Comparison of ENCODE assay signal across 1 cellular context in the genomic region with DNA sequence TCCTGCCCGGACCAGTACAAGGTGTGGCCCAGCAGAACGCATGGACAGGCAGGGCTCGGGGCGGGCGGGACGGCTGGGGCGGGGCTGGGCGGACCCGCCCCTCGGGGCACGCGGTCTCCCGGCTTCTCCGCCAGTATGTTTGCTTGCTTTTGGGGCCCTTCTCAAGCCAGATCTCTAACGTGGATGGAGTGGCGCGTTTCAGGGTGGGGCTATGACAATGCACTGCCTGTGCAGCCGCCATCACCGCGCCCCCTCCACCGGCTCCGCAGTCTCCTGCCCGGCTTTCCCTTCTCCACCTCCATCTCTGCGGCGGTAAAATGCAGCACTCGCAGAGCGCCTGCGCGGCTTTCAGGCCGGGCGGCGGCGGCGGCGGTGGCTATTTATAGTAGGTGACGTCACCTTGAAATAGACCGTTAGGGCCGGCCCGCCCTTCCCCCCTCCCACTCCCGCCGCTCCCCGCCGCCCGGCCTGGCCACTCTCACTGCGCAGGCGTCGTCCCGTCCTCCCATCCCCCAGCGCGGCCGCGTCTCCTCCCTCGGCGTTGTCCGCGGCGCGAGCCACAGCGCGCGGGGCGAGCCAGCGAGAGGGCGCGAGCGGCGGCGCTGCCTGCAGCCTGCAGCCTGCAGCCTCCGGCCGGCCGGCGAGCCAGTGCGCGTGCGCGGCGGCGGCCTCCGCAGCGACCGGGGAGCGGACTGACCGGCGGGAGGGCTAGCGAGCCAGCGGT.
TF ChIP-seq lines count a peak whose summit lies in the region.

A gene (plus strand): TSS at position 560 of the 724 bp plus-strand sequence. CDS start 199 bp downstream, outside the sequence.

TF ChIP-seq in HEK293, 187 proteins besides CTCF, POLR2A, EP300 and RAD21 (continued from another document and continues in another):
- TF ChIP-seq, protein P1, sequence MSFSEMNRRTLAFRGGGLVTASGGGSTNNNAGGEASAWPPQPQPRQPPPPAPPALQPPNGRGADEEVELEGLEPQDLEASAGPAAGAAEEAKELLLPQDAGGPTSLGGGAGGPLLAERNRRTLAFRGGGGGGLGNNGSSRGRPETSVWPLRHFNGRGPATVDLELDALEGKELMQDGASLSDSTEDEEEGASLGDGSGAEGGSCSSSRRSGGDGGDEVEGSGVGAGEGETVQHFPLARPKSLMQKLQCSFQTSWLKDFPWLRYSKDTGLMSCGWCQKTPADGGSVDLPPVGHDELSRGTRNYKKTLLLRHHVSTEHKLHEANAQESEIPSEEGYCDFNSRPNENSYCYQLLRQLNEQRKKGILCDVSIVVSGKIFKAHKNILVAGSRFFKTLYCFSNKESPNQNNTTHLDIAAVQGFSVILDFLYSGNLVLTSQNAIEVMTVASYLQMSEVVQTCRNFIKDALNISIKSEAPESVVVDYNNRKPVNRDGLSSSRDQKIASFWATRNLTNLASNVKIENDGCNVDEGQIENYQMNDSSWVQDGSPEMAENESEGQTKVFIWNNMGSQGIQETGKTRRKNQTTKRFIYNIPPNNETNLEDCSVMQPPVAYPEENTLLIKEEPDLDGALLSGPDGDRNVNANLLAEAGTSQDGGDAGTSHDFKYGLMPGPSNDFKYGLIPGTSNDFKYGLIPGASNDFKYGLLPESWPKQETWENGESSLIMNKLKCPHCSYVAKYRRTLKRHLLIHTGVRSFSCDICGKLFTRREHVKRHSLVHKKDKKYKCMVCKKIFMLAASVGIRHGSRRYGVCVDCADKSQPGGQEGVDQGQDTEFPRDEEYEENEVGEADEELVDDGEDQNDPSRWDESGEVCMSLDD (tag by site-specific recombination; IDR thresholded peaks at IDR 0.05) = no peak; the same call in 1 of the 2 replicates
- no peak for TF ChIP-seq ZNF175 (tag by site-specific recombination; IDR thresholded peaks at IDR 0.05)
- peak; percentile 96 for TF ChIP-seq KLF8 (tag by site-specific recombination; IDR thresholded peaks at IDR 0.05)
- TF ChIP-seq ZNF629 (tag by site-specific recombination; IDR thresholded peaks at IDR 0.05) = peak; percentile 74
- peak; percentile 46; the same call in 1 of the 2 replicates for TF ChIP-seq ZFP69B (tag by site-specific recombination; IDR thresholded peaks at IDR 0.05)
- TF ChIP-seq, protein P2, sequence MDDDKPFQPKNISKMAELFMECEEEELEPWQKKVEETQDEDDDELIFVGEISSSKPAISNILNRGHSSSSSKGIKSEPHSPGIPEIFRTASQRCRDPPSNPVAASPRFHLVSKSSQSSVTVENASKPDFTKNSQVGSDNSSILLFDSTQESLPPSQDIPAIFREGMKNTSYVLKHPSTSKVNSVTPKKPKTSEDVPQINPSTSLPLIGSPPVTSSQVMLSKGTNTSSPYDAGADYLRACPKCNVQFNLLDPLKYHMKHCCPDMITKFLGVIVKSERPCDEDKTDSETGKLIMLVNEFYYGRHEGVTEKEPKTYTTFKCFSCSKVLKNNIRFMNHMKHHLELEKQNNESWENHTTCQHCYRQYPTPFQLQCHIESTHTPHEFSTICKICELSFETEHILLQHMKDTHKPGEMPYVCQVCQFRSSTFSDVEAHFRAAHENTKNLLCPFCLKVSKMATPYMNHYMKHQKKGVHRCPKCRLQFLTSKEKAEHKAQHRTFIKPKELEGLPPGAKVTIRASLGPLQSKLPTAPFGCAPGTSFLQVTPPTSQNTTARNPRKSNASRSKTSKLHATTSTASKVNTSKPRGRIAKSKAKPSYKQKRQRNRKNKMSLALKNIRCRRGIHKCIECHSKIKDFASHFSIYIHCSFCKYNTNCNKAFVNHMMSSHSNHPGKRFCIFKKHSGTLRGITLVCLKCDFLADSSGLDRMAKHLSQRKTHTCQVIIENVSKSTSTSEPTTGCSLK (tag by site-specific recombination; IDR thresholded peaks at IDR 0.05) = no peak
- no peak for TF ChIP-seq ZNF521 (tag by site-specific recombination; IDR thresholded peaks at IDR 0.05)
- TF ChIP-seq YY2 (tag by site-specific recombination; IDR thresholded peaks at IDR 0.05) = peak; percentile 61; the same call in 1 of the 2 replicates
- TF ChIP-seq PRDM1 (tag by site-specific recombination; IDR thresholded peaks at IDR 0.05) = no peak
- peak; percentile 63; the same call in 1 of the 2 replicates for TF ChIP-seq ZEB2 (tag by site-specific recombination; IDR thresholded peaks at IDR 0.05)
- peak; percentile 25; the same call in 1 of the 2 replicates for TF ChIP-seq ZBTB21 (tag by site-specific recombination; IDR thresholded peaks at IDR 0.05)
- 0 out of 2 replicates have a peak, but pooled peaks have one; percentile 7 for TF ChIP-seq ZNF561 (tag by site-specific recombination; IDR thresholded peaks at IDR 0.05; ENCODE audit: borderline replicate concordance)
- TF ChIP-seq, protein P3, sequence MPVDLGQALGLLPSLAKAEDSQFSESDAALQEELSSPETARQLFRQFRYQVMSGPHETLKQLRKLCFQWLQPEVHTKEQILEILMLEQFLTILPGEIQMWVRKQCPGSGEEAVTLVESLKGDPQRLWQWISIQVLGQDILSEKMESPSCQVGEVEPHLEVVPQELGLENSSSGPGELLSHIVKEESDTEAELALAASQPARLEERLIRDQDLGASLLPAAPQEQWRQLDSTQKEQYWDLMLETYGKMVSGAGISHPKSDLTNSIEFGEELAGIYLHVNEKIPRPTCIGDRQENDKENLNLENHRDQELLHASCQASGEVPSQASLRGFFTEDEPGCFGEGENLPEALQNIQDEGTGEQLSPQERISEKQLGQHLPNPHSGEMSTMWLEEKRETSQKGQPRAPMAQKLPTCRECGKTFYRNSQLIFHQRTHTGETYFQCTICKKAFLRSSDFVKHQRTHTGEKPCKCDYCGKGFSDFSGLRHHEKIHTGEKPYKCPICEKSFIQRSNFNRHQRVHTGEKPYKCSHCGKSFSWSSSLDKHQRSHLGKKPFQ (tag by site-specific recombination; IDR thresholded peaks at IDR 0.05) = no peak
- TF ChIP-seq KLF16 (tag by site-specific recombination; IDR thresholded peaks at IDR 0.05) = peak; percentile 93
- no peak; the same call in 1 of the 2 replicates for TF ChIP-seq ZNF600 (tag by site-specific recombination; IDR thresholded peaks at IDR 0.05)
- TF ChIP-seq, protein P4, sequence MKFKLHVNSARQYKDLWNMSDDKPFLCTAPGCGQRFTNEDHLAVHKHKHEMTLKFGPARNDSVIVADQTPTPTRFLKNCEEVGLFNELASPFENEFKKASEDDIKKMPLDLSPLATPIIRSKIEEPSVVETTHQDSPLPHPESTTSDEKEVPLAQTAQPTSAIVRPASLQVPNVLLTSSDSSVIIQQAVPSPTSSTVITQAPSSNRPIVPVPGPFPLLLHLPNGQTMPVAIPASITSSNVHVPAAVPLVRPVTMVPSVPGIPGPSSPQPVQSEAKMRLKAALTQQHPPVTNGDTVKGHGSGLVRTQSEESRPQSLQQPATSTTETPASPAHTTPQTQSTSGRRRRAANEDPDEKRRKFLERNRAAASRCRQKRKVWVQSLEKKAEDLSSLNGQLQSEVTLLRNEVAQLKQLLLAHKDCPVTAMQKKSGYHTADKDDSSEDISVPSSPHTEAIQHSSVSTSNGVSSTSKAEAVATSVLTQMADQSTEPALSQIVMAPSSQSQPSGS (tag by site-specific recombination; IDR thresholded peaks at IDR 0.05; ENCODE audit: low read depth) = peak; percentile 98
- peak; percentile 75; the same call in 1 of the 2 replicates for TF ChIP-seq ZSCAN30 (tag by site-specific recombination; IDR thresholded peaks at IDR 0.05)
- TF ChIP-seq, protein P5, sequence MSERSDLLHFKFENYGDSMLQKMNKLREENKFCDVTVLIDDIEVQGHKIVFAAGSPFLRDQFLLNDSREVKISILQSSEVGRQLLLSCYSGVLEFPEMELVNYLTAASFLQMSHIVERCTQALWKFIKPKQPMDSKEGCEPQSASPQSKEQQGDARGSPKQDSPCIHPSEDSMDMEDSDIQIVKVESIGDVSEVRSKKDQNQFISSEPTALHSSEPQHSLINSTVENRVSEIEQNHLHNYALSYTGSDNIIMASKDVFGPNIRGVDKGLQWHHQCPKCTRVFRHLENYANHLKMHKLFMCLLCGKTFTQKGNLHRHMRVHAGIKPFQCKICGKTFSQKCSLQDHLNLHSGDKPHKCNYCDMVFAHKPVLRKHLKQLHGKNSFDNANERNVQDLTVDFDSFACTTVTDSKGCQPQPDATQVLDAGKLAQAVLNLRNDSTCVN (tag by site-specific recombination; optimal IDR thresholded peaks at IDR 0.05) = peak; percentile 57
- no peak for TF ChIP-seq GLIS2 (tag by site-specific recombination; IDR thresholded peaks at IDR 0.05)
- no peak for TF ChIP-seq ZFHX2 (tag by site-specific recombination; conservative IDR thresholded peaks at IDR 0.05)
- TF ChIP-seq KLF1 (tag by site-specific recombination; IDR thresholded peaks at IDR 0.05) = peak; percentile 97
- TF ChIP-seq ZNF311 (tag by site-specific recombination; IDR thresholded peaks at IDR 0.05; ENCODE audit: borderline replicate concordance) = no peak
- TF ChIP-seq, protein P6, sequence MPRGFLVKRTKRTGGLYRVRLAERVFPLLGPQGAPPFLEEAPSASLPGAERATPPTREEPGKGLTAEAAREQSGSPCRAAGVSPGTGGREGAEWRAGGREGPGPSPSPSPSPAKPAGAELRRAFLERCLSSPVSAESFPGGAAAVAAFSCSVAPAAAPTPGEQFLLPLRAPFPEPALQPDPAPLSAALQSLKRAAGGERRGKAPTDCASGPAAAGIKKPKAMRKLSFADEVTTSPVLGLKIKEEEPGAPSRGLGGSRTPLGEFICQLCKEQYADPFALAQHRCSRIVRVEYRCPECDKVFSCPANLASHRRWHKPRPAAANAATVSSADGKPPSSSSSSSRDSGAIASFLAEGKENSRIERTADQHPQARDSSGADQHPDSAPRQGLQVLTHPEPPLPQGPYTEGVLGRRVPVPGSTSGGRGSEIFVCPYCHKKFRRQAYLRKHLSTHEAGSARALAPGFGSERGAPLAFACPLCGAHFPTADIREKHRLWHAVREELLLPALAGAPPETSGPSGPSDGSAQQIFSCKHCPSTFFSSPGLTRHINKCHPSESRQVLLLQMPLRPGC (tag by site-specific recombination; IDR thresholded peaks at IDR 0.05) = 0 out of 2 replicates have a peak, but pooled peaks have one; percentile 43
- TF ChIP-seq ZNF341 (tag by site-specific recombination; IDR thresholded peaks at IDR 0.05; ENCODE audit: low read depth) = no peak
- TF ChIP-seq ZBTB20 (tag by site-specific recombination; IDR thresholded peaks at IDR 0.05) = 0 out of 2 replicates have a peak, but pooled peaks have one; percentile 15
- TF ChIP-seq, protein P7, sequence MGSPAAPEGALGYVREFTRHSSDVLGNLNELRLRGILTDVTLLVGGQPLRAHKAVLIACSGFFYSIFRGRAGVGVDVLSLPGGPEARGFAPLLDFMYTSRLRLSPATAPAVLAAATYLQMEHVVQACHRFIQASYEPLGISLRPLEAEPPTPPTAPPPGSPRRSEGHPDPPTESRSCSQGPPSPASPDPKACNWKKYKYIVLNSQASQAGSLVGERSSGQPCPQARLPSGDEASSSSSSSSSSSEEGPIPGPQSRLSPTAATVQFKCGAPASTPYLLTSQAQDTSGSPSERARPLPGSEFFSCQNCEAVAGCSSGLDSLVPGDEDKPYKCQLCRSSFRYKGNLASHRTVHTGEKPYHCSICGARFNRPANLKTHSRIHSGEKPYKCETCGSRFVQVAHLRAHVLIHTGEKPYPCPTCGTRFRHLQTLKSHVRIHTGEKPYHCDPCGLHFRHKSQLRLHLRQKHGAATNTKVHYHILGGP (tag by site-specific recombination; IDR thresholded peaks at IDR 0.05) = no peak
- 0 out of 2 replicates have a peak, but pooled peaks have one; percentile 53 for TF ChIP-seq OVOL3 (tag by site-specific recombination; IDR thresholded peaks at IDR 0.05)
- TF ChIP-seq, protein P8, sequence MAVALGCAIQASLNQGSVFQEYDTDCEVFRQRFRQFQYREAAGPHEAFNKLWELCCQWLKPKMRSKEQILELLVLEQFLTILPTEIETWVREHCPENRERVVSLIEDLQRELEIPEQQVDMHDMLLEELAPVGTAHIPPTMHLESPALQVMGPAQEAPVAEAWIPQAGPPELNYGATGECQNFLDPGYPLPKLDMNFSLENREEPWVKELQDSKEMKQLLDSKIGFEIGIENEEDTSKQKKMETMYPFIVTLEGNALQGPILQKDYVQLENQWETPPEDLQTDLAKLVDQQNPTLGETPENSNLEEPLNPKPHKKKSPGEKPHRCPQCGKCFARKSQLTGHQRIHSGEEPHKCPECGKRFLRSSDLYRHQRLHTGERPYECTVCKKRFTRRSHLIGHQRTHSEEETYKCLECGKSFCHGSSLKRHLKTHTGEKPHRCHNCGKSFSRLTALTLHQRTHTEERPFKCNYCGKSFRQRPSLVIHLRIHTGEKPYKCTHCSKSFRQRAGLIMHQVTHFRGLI (tag by site-specific recombination; IDR thresholded peaks at IDR 0.05) = peak; percentile 59; the same call in 1 of the 2 replicates
- no peak for TF ChIP-seq ZNF530 (tag by site-specific recombination; IDR thresholded peaks at IDR 0.05; ENCODE audit: low read depth)
- no peak for TF ChIP-seq ZNF214 (tag by site-specific recombination; IDR thresholded peaks at IDR 0.05; ENCODE audit: borderline replicate concordance)
- TF ChIP-seq SP7 (tag by site-specific recombination; IDR thresholded peaks at IDR 0.05) = peak; percentile 62
- TF ChIP-seq, protein P9, sequence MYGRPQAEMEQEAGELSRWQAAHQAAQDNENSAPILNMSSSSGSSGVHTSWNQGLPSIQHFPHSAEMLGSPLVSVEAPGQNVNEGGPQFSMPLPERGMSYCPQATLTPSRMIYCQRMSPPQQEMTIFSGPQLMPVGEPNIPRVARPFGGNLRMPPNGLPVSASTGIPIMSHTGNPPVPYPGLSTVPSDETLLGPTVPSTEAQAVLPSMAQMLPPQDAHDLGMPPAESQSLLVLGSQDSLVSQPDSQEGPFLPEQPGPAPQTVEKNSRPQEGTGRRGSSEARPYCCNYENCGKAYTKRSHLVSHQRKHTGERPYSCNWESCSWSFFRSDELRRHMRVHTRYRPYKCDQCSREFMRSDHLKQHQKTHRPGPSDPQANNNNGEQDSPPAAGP (tag by site-specific recombination; IDR thresholded peaks at IDR 0.05) = peak; percentile 54; the same call in 1 of the 2 replicates
- TF ChIP-seq, protein P10, sequence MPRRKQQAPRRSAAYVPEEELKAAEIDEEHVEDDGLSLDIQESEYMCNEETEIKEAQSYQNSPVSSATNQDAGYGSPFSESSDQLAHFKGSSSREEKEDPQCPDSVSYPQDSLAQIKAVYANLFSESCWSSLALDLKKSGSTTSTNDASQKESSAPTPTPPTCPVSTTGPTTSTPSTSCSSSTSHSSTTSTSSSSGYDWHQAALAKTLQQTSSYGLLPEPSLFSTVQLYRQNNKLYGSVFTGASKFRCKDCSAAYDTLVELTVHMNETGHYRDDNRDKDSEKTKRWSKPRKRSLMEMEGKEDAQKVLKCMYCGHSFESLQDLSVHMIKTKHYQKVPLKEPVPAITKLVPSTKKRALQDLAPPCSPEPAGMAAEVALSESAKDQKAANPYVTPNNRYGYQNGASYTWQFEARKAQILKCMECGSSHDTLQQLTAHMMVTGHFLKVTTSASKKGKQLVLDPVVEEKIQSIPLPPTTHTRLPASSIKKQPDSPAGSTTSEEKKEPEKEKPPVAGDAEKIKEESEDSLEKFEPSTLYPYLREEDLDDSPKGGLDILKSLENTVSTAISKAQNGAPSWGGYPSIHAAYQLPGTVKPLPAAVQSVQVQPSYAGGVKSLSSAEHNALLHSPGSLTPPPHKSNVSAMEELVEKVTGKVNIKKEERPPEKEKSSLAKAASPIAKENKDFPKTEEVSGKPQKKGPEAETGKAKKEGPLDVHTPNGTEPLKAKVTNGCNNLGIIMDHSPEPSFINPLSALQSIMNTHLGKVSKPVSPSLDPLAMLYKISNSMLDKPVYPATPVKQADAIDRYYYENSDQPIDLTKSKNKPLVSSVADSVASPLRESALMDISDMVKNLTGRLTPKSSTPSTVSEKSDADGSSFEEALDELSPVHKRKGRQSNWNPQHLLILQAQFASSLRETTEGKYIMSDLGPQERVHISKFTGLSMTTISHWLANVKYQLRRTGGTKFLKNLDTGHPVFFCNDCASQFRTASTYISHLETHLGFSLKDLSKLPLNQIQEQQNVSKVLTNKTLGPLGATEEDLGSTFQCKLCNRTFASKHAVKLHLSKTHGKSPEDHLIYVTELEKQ (tag by site-specific recombination; IDR thresholded peaks at IDR 0.05; ENCODE audit: borderline replicate concordance) = no peak
- peak; percentile 61; the same call in 1 of the 2 replicates for TF ChIP-seq ZNF626 (tag by site-specific recombination; IDR thresholded peaks at IDR 0.05)
- peak; percentile 42; the same call in 1 of the 2 replicates for TF ChIP-seq ZNF394 (tag by site-specific recombination; IDR thresholded peaks at IDR 0.05; ENCODE audit: borderline replicate concordance)
